15 cellular contexts compared by ENCODE assay signal in the genomic region with DNA sequence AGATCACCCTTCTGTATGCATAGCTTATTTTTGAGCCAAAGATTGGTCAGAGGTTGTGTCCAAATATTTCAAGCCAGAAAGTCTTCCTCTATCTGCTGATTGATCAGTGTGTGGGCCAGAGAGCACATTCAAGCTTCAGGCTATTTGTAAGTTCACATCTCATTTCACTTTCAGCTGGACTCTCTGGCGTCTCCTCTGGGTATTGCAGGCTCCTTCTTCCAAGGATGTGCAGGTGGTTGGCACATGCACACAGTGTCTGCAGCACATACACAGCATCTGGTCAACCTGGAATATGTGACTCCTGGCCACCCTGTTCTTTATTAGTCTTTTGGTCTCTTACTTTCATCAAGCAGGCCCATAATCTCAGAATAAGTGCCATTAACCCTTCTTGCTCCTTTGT.
A peak's percentile ranks its signal among the peaks of the same experiment; 100 is the strongest.
DNase-seq lines count a peak whose midpoint lies in the region; ATAC-seq, FAIRE-seq and TF ChIP-seq lines count a peak whose summit lies in the region.
"Had no signal": no experiment of that assay in that cellular context is flagged by ENCODE, and none has a peak within 500 bp of the region (broad histone marks: within the 10 kb centered on the region; RNA-seq: fewer than 3 reads in every experiment).

No MANE protein-coding gene starts in this region.

- TF ChIP-seq CTCF in astrocyte of the cerebellum (IDR thresholded peaks at IDR 0.05; ENCODE audit: low read depth, low read length, missing control alignments): peak; percentile 20
- TF ChIP-seq CTCF in HepG2 (CRISPR knock-in tag; IDR thresholded peaks at IDR 0.05): 0 out of 2 replicates have a peak, but pooled peaks have one; percentile 14

- POLR2A ChIA-PET in HepG2 (lab: Yijun Ruan, JAX): no interaction called here

- H3K4me3 Mint-ChIP-seq in activated CD4-positive, alpha-beta T cell treated with anti-CD3 and anti-CD28 coated beads, Interleukin-2, amount 10 ng/mL, durations not matched to agents 24 days and 14 days: no peak overlapping the region

- H3K9me3 ChIP-seq in HepG2 (ENCODE audit: low read length): no peaks in the 10 kb centered on the region
- H3K9me3 ChIP-seq: adrenal gland, right lobe of liver had no signal

- H3K4me1 Mint-ChIP-seq in activated CD4-positive, alpha-beta T cell treated with anti-CD3 and anti-CD28 coated beads, Interleukin-2, amount 10 ng/mL, durations not matched to agents 24 days and 14 days: no peaks in the 10 kb centered on the region

- peak; percentile 28 for DNase-seq in ELF-1 (ENCODE audit: low read depth, low spot score)
- peak; percentile 5 for DNase-seq in HuH-7 (ENCODE audit: low spot score)
- no peak for DNase-seq in astrocyte of the cerebellum (ENCODE audit: low read depth)
- peak; percentile 20 for DNase-seq in HepG2 (ENCODE audit: low spot score)
- DNase-seq in activated CD4-positive, alpha-beta T cell treated with anti-CD3 and anti-CD28 coated beads, Interleukin-2, amount 10 ng/mL, durations not matched to agents 24 days and 14 days: no peak
- no peak for DNase-seq in NCI-H1105 treated with DMSO at 0.1 percent for 48 hours (lab: John Stamatoyannopoulos, UW)
- no peak for DNase-seq in HTR-8/SVneo (ENCODE audit: insufficient read length, low spot score)
- DNase-seq: activated CD4-positive, alpha-beta T cell treated with anti-CD3 and anti-CD28 coated beads for 1 hour; activated T-cell treated with anti-CD3 and anti-CD28 coated beads, Interleukin-2, amount 50 U/mL, for 1 hour; adrenal gland; Karpas-422; NCI-H2107; right lobe of liver; stimulated activated naive CD4-positive, alpha-beta T cell treated with Interleukin-2 at 50 U/mL for 16 hours had no signal

- no peaks in the 10 kb centered on the region for H3K4me1 ChIP-seq in HepG2 (ENCODE audit: insufficient read depth, low read length)
- H3K4me1 ChIP-seq: adrenal gland, right lobe of liver had no signal

- TF ChIP-seq POLR2A in HepG2 (IDR thresholded peaks at IDR 0.05; ENCODE audit: insufficient read depth in 1 of 2, low read depth in 2 of 2, low read length in 2 of 2): no peak

- H3K27ac Mint-ChIP-seq in activated CD4-positive, alpha-beta T cell treated with anti-CD3 and anti-CD28 coated beads, Interleukin-2, amount 10 ng/mL, durations not matched to agents 24 days and 14 days: no peak overlapping the region

- no peak for FAIRE-seq in HepG2 (lab: Jason Lieb, UNC)
- no peak for FAIRE-seq in HTR-8/SVneo (lab: Jason Lieb, UNC)

- H3K27me3 Mint-ChIP-seq in activated CD4-positive, alpha-beta T cell treated with anti-CD3 and anti-CD28 coated beads, Interleukin-2, amount 10 ng/mL, durations not matched to agents 24 days and 14 days: no peaks in the 10 kb centered on the region

- no peak overlapping the region for H3K27ac ChIP-seq in HepG2 (ENCODE audit: extremely low read length, insufficient read depth, low read length)
- H3K27ac ChIP-seq: adrenal gland, right lobe of liver had no signal

- ATAC-seq in HepG2 (peak; percentile 94), HG02678 (IDR thresholded peaks at IDR 0.05; ENCODE audit: unreplicated experiment) (no peak)

- no peaks in the 10 kb centered on the region for H3K36me3 Mint-ChIP-seq in activated CD4-positive, alpha-beta T cell treated with anti-CD3 and anti-CD28 coated beads, Interleukin-2, amount 10 ng/mL, durations not matched to agents 24 days and 14 days (ENCODE audit: low read depth)

- H3K36me3 ChIP-seq in HepG2 (replicated peaks in 1 of 2; ENCODE audit: control insufficient read depth in 1 of 2, insufficient read depth in 2 of 2, low read length in 2 of 2): no peaks in the 10 kb centered on the region
- H3K36me3 ChIP-seq: adrenal gland, right lobe of liver had no signal

- intact Hi-C loops in HepG2 (cut with micrococcal nuclease; ENCODE audit: unreplicated experiment): no loop called here
- intact Hi-C loops in activated CD4-positive, alpha-beta T cell treated with anti-CD3 and anti-CD28 coated beads, Interleukin-2, amount 10 ng/mL, durations not matched to agents 24 days and 14 days (cut with micrococcal nuclease): no loop called here

- in situ Hi-C loops in astrocyte of the cerebellum (cut with HindIII; ENCODE audit: low sequenced_read_pairs) (no loop called here), HepG2 (cut with HindIII; ENCODE audit: extremely low pct_ligation_motif_present, low pct_unique_long_range_greater_than_20kb) (no loop called here)

- CTCF ChIA-PET in HepG2 (lab: Yijun Ruan, JAX; ENCODE audit: low intra/inter-chr PET ratio, low total read pairs): no interaction called here

- no peak overlapping the region for H2AFZ ChIP-seq in HepG2 (ENCODE audit: low read length)

- no peak overlapping the region for H3K9ac ChIP-seq in HepG2 (ENCODE audit: insufficient read depth, low read depth, low read length)

- TF ChIP-seq EP300 in HepG2 (IDR thresholded peaks at IDR 0.05; ENCODE audit: low read depth in 2 of 2, low read length in 2 of 2) (no peak), HepG2 (CRISPR knock-in tag; IDR thresholded peaks at IDR 0.05; ENCODE audit: borderline replicate concordance) (no peak)

- H3K79me2 ChIP-seq in HepG2 (ENCODE audit: insufficient read depth, low read length): no peaks in the 10 kb centered on the region

- no peak for TF ChIP-seq RAD21 in HepG2 (CRISPR knock-in tag; IDR thresholded peaks at IDR 0.05)

- no peaks in the 10 kb centered on the region for H3K9me3 Mint-ChIP-seq in activated CD4-positive, alpha-beta T cell treated with anti-CD3 and anti-CD28 coated beads, Interleukin-2, amount 10 ng/mL, durations not matched to agents 24 days and 14 days

- H4K20me1 ChIP-seq in HepG2 (ENCODE audit: insufficient read depth, low read length): no peaks in the 10 kb centered on the region

- H3K4me2 ChIP-seq in HepG2 (ENCODE audit: low read depth, low read length): no peak overlapping the region

- BruUV-seq in HepG2 (replicated peaks; lab: Mats Ljungman, UMichigan): no TSS peak

- WGBS in HepG2 (ENCODE audit: low lambda C conversion rate): 0% methylated on average over 1 of the region's 1 CpG

- H3K27me3 ChIP-seq in HepG2 (ENCODE audit: control insufficient read depth in 1 of 2, insufficient read depth in 2 of 2, low read length in 2 of 2): no peaks in the 10 kb centered on the region
- H3K27me3 ChIP-seq: adrenal gland, right lobe of liver had no signal

- H3K4me3 ChIP-seq in astrocyte of the cerebellum (ENCODE audit: low read depth, low read length) (no peak overlapping the region), HepG2 (replicated peaks in 1 of 3; ENCODE audit: insufficient read depth in 1 of 3, low read depth in 2 of 3, low read length in 3 of 3) (no peak overlapping the region)
- H3K4me3 ChIP-seq: adrenal gland, right lobe of liver had no signal

TF ChIP-seq in HepG2, 621 proteins besides CTCF, POLR2A, EP300 and RAD21:
- TF ChIP-seq, protein P1, sequence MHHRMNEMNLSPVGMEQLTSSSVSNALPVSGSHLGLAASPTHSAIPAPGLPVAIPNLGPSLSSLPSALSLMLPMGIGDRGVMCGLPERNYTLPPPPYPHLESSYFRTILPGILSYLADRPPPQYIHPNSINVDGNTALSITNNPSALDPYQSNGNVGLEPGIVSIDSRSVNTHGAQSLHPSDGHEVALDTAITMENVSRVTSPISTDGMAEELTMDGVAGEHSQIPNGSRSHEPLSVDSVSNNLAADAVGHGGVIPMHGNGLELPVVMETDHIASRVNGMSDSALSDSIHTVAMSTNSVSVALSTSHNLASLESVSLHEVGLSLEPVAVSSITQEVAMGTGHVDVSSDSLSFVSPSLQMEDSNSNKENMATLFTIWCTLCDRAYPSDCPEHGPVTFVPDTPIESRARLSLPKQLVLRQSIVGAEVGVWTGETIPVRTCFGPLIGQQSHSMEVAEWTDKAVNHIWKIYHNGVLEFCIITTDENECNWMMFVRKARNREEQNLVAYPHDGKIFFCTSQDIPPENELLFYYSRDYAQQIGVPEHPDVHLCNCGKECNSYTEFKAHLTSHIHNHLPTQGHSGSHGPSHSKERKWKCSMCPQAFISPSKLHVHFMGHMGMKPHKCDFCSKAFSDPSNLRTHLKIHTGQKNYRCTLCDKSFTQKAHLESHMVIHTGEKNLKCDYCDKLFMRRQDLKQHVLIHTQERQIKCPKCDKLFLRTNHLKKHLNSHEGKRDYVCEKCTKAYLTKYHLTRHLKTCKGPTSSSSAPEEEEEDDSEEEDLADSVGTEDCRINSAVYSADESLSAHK (CRISPR knock-in tag; IDR thresholded peaks at IDR 0.05; ENCODE audit: borderline replicate concordance): no peak
- no peak for TF ChIP-seq ZNF891 (CRISPR knock-in tag; IDR thresholded peaks at IDR 0.05)
- TF ChIP-seq ZNF766 (CRISPR knock-in tag; IDR thresholded peaks at IDR 0.05; ENCODE audit: borderline replicate concordance): no peak
TF ChIP-seq in HepG2: peak in this region for 0.

Comparison
In these comparisons a context has a peak if more than half of its experiments do, and no peak if none do; other contexts are left out.
1. DNase-seq: peak in ELF-1 (single experiment), HuH-7 (single experiment) and HepG2 (single experiment); none in astrocyte of the cerebellum (single experiment), activated CD4-positive, alpha-beta T cell treated with anti-CD3 and anti-CD28 coated beads, Interleukin-2, amount 10 ng/mL, durations not matched to agents 24 days and 14 days (single experiment), NCI-H1105 treated with DMSO at 0.1 percent for 48 hours (single experiment) and HTR-8/SVneo (single experiment).